ENCODE assay signal across 13 cellular contexts in genomic region chr7:29274156-29275017, GRCh38.
A peak's percentile ranks its signal among the peaks of the same experiment; 100 is the strongest.
DNase-seq lines count a peak whose midpoint lies in the region; TF ChIP-seq lines count a peak whose summit lies in the region.
"Had no signal": no experiment of that assay in that cellular context is flagged by ENCODE, and none has a peak within 500 bp of the region (broad histone marks: within the 10 kb centered on the region; RNA-seq: fewer than 3 reads in every experiment).

No MANE protein-coding gene starts in this region.

- no peak for TF ChIP-seq EP300 in ovary (IDR thresholded peaks at IDR 0.05)

- TF ChIP-seq CTCF in ovary (IDR thresholded peaks at IDR 0.05): no peak

- in situ Hi-C loops in HAP-1 (cut with MboI; ENCODE audit: low sequenced_read_pairs): no loop called here

- WGBS in ovary, 3 donors: 60 to 68% (median 64%) methylated on average over 10 of the region's 10 CpGs

- H3K4me3 ChIP-seq in endocrine pancreas (ENCODE audit: control insufficient read depth, insufficient read depth, low read length): peak overlapping the region; percentile 26
- no peak overlapping the region for H3K4me3 ChIP-seq in ovary
- no peak overlapping the region for H3K4me3 ChIP-seq in HAP-1

- H3K4me1 ChIP-seq in endocrine pancreas (ENCODE audit: control insufficient read depth, insufficient read depth, low read length) (no peaks in the 10 kb centered on the region), ovary (ENCODE audit: insufficient read depth) (peaks cover 4% of the 10 kb centered on the region), HAP-1 (no peaks in the 10 kb centered on the region; the same call in 1 of the 2 replicates)

- intact Hi-C loops in ovary (cut with DNase I): no loop called here

- H3K9me3 ChIP-seq in endocrine pancreas (ENCODE audit: control insufficient read depth, low read length) (no peaks in the 10 kb centered on the region), ovary (no peaks in the 10 kb centered on the region), HAP-1 (no peaks in the 10 kb centered on the region; the same call in 1 of the 2 replicates)

- H3K27ac ChIP-seq in ovary: no peak overlapping the region

- H3K27me3 ChIP-seq in endocrine pancreas (ENCODE audit: control insufficient read depth, insufficient read depth, low read length) (no peaks in the 10 kb centered on the region), ovary (no peaks in the 10 kb centered on the region), HAP-1 (ENCODE audit: low read depth) (peaks cover 2% of the 10 kb centered on the region)

- DNase-seq in DMS153 treated with DMSO at 0.1 percent for 48 hours (lab: John Stamatoyannopoulos, UW; ENCODE audit: unreplicated experiment): peak; percentile 52
- DNase-seq in NCI-H2107 (lab: John Stamatoyannopoulos, UW): peak; percentile 42
- peak in 32 of 56 donors; percentile 14 to 81 (median 44) for DNase-seq in nucleus accumbens (lab: John Stamatoyannopoulos, UW)
- DNase-seq in glomerular visceral epithelial cell (ENCODE audit: extremely low spot score): no peak
- no peak for DNase-seq in ovary
- no peak for DNase-seq in HAP-1 (ENCODE audit: low spot score in 2 of 2)
- DNase-seq in stimulated activated CD4-positive, alpha-beta T cell treated with anti-CD3 and anti-CD28 coated beads, Interleukin-1b, Interleukin-23, amount 100 ng/mL, for 48 hours: no peak
- DNase-seq: activated CD4-positive, alpha-beta T cell treated with anti-CD3 and anti-CD28 coated beads, Interleukin-2, amount 10 ng/mL, durations not matched to agents 7 days and 5 days; COR-L47; effector CD4-positive, alpha-beta T cell; natural killer cell; NCI-H446 had no signal

- H3K9ac ChIP-seq in endocrine pancreas (ENCODE audit: control insufficient read depth, insufficient read depth, low read length): no peak overlapping the region

- H3K36me3 ChIP-seq in endocrine pancreas (ENCODE audit: control insufficient read depth, insufficient read depth, low read length): no peaks in the 10 kb centered on the region
- H3K36me3 ChIP-seq in ovary: no peaks in the 10 kb centered on the region
- no peaks in the 10 kb centered on the region for H3K36me3 ChIP-seq in HAP-1 (replicated peaks)

- no peak for TF ChIP-seq POLR2A in ovary (IDR thresholded peaks at IDR 0.05)

Comparison
In these comparisons a context has a peak if more than half of its experiments do, and no peak if none do; other contexts are left out.
1. DNase-seq: peak in DMS153 treated with DMSO at 0.1 percent for 48 hours (single experiment), NCI-H2107 (single experiment) and nucleus accumbens (32 of 56); none in glomerular visceral epithelial cell (single experiment), ovary (0 of 5), HAP-1 (0 of 2) and stimulated activated CD4-positive, alpha-beta T cell treated with anti-CD3 and anti-CD28 coated beads, Interleukin-1b, Interleukin-23, amount 100 ng/mL, for 48 hours (single experiment).